2 cellular contexts compared by ENCODE assay signal in the genomic region with DNA sequence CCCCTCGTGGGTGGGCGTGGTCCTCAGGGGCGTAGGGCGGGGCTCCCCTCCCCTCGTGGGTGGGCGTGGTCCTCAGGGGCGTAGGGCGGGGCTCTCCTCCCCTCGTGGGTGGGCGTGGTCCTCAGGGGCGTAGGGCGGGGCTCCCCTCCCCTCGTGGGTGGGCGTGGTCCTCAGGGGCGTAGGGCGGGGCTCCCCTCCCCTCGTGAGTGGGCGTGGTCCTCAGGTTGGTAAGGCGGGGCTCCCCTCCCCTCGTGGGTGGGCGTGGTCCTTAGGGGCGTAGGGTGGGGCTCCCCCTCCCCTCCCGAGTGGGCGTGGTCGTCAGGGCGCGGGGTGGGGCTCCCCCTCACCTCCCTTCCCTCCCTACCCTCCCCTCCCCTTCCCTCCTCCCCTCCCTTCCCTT. TPM values are rescaled to one million over a fixed set of nuclear protein-coding genes. Genes with fewer than 3 reads are reported as not detected.
"Had no signal": no experiment of that assay in that cellular context is flagged by ENCODE, and none has a peak within 500 bp of the region (broad histone marks: within the 10 kb centered on the region; RNA-seq: fewer than 3 reads in every experiment).

No MANE protein-coding gene starts in this region.

RNA-seq across cellular contexts. Expression of gene SLC49A3, which starts 43.0 kb away (rescaled TPM):
- total RNA-seq: myocyte had no signal
- polyA plus RNA-seq: naive thymus-derived CD4-positive, alpha-beta T cell had no signal
